16 cellular contexts compared by ENCODE assay signal in genomic region chr4:24999392-25000104, GRCh38. TPM values are rescaled to one million over a fixed set of nuclear protein-coding genes. Genes with fewer than 3 reads are reported as not detected.
A peak's percentile ranks its signal among the peaks of the same experiment; 100 is the strongest.
DNase-seq lines count a peak whose midpoint lies in the region; ATAC-seq and TF ChIP-seq lines count a peak whose summit lies in the region.
"Had no signal": no experiment of that assay in that cellular context is flagged by ENCODE, and none has a peak within 500 bp of the region (broad histone marks: within the 10 kb centered on the region; RNA-seq: fewer than 3 reads in every experiment).

No MANE protein-coding gene starts in this region.

- H3K79me2 ChIP-seq in OCI-LY7 (ENCODE audit: insufficient read depth, low read depth, low read length) (no peaks in the 10 kb centered on the region), smooth muscle cell (ENCODE audit: low read depth) (no peaks in the 10 kb centered on the region)

- peak overlapping the region; percentile 71; the same call in 1 of the 2 replicates for H2AFZ ChIP-seq in OCI-LY7 (ENCODE audit: low read length)
- H2AFZ ChIP-seq in smooth muscle cell (ENCODE audit: low read depth): peak overlapping the region; percentile 27

- no peak overlapping the region for H3K9ac ChIP-seq in smooth muscle cell (ENCODE audit: low read depth)

- H3K9me3 ChIP-seq in OCI-LY7 (ENCODE audit: low read length) (no peaks in the 10 kb centered on the region), smooth muscle cell (replicated peaks; ENCODE audit: low read depth) (no peaks in the 10 kb centered on the region)
- H3K9me3 ChIP-seq: A549, prostate gland had no signal

- BruUV-seq in OCI-LY7 (replicated peaks; lab: Mats Ljungman, UMichigan): no TSS peak

- H4K20me1 ChIP-seq in OCI-LY7 (ENCODE audit: insufficient read depth, low read length) (no peaks in the 10 kb centered on the region), smooth muscle cell (ENCODE audit: low read depth) (no peaks in the 10 kb centered on the region)

- POLR2A ChIA-PET in OCI-LY7 (lab: Charles Lee): no interaction called here

- no peak for TF ChIP-seq CTCF in OCI-LY7 (conservative IDR thresholded peaks at IDR 0.05; ENCODE audit: low read length)
- no peak for TF ChIP-seq CTCF in smooth muscle cell (IDR thresholded peaks at IDR 0.05; ENCODE audit: borderline replicate concordance, insufficient read depth, poor library complexity, severe bottlenecking)

- H3K27ac Mint-ChIP-seq in activated naive CD4-positive, alpha-beta T cell treated with anti-CD3 and anti-CD28 coated beads, Interleukin-2, amount 50 U/mL, for 24 hours: no peak overlapping the region
- H3K27ac Mint-ChIP-seq in activated naive CD4-positive, alpha-beta T cell treated with anti-CD3 and anti-CD28 coated beads, Interleukin-2, amount 50 U/mL, for 72 hours: no peak overlapping the region
- H3K27ac Mint-ChIP-seq: HFFc6 had no signal

- H3K27me3 ChIP-seq in smooth muscle cell (ENCODE audit: low read depth): no peaks in the 10 kb centered on the region

- H3K4me2 ChIP-seq in OCI-LY7 (ENCODE audit: low read length) (peak overlapping the region; percentile 50), smooth muscle cell (peak overlapping the region; percentile 55)
- H3K4me2 ChIP-seq: A549 had no signal

- H3K9me3 Mint-ChIP-seq in activated naive CD4-positive, alpha-beta T cell treated with anti-CD3 and anti-CD28 coated beads, Interleukin-2, amount 50 U/mL, for 24 hours: no peaks in the 10 kb centered on the region
- H3K9me3 Mint-ChIP-seq in activated naive CD4-positive, alpha-beta T cell treated with anti-CD3 and anti-CD28 coated beads, Interleukin-2, amount 50 U/mL, for 72 hours: peaks cover 0 to 5% of the 10 kb centered on the region in 2 donors

- intact Hi-C loops in OCI-LY7 (cut with micrococcal nuclease; ENCODE audit: unreplicated experiment): no loop called here

- no peaks in the 10 kb centered on the region for H3K36me3 Mint-ChIP-seq in activated naive CD4-positive, alpha-beta T cell treated with anti-CD3 and anti-CD28 coated beads, Interleukin-2, amount 50 U/mL, for 24 hours
- no peaks in the 10 kb centered on the region for H3K36me3 Mint-ChIP-seq in activated naive CD4-positive, alpha-beta T cell treated with anti-CD3 and anti-CD28 coated beads, Interleukin-2, amount 50 U/mL, for 72 hours

- H3K27me3 Mint-ChIP-seq in activated naive CD4-positive, alpha-beta T cell treated with anti-CD3 and anti-CD28 coated beads, Interleukin-2, amount 50 U/mL, for 24 hours: peaks cover 2% of the 10 kb centered on the region

- no peaks in the 10 kb centered on the region for H3K9me2 ChIP-seq in OCI-LY7 (ENCODE audit: insufficient read depth, low read length)

- no peak for ATAC-seq in activated naive CD4-positive, alpha-beta T cell treated with anti-CD3 and anti-CD28 coated beads, Interleukin-2, amount 50 U/mL, for 72 hours
- ATAC-seq: A549; activated CD4-positive, CD25-positive, alpha-beta regulatory T cell treated with anti-CD3 and anti-CD28 coated beads, Interleukin-2, amount 50 U/mL, for 24 hours had no signal

- H3K36me3 ChIP-seq in OCI-LY7 (ENCODE audit: insufficient read depth, low read length) (no peaks in the 10 kb centered on the region), smooth muscle cell (ENCODE audit: low read depth) (no peaks in the 10 kb centered on the region)
- H3K36me3 ChIP-seq: prostate gland had no signal

- H3K27ac ChIP-seq in OCI-LY7 (ENCODE audit: low read depth, low read length, poor library complexity, severe bottlenecking): no peak overlapping the region
- no peak overlapping the region for H3K27ac ChIP-seq in smooth muscle cell (ENCODE audit: low read depth)
- H3K27ac ChIP-seq: A549, prostate gland had no signal

- H3K4me3 ChIP-seq in OCI-LY7 (ENCODE audit: low read depth, low read length, poor library complexity, severe bottlenecking): peak overlapping the region; percentile 33
- H3K4me3 ChIP-seq in smooth muscle cell: no peak overlapping the region
- H3K4me3 ChIP-seq: A549, prostate gland had no signal

- peaks cover 10% of the 10 kb centered on the region for H3K4me1 Mint-ChIP-seq in activated naive CD4-positive, alpha-beta T cell treated with anti-CD3 and anti-CD28 coated beads, Interleukin-2, amount 50 U/mL, for 24 hours

- in situ Hi-C loops in ACHN (cut with HindIII; ENCODE audit: low pct_ligation_motif_present, low pct_unique_long_range_greater_than_20kb, low sequenced_read_pairs): no loop called here

- DNase-seq in activated naive CD4-positive, alpha-beta T cell treated with anti-CD3 and anti-CD28 coated beads, Interleukin-2, amount 50 U/mL, for 72 hours (ENCODE audit: low spot score in 2 of 2): no peak
- DNase-seq in OCI-LY7 (ENCODE audit: low spot score): peak; percentile 59
- DNase-seq in islet precursor cell: peak; percentile 69
- DNase-seq in smooth muscle cell (lab: John Stamatoyannopoulos, UW; ENCODE audit: unreplicated experiment): no peak
- no peak for DNase-seq in GM19240 (ENCODE audit: insufficient read length, low spot score)
- no peak for DNase-seq in SIG-M5 treated with dmso at 0.1 percent for 504 hours (lab: John Stamatoyannopoulos, UW; ENCODE audit: unreplicated experiment)
- no peak for DNase-seq in ACHN
- DNase-seq: effector memory CD4-positive, alpha-beta T cell; foreskin fibroblast; HFFc6; NCI-H1436 treated with DMSO at 0.1 percent for 48 hours; NCI-H226 had no signal

- CTCF ChIA-PET in OCI-LY7 (lab: Charles Lee; ENCODE audit: unreplicated experiment): no interaction called here

- peaks cover 8% of the 10 kb centered on the region for H3F3A ChIP-seq in smooth muscle cell (ENCODE audit: low read depth)

- H3K4me1 ChIP-seq in OCI-LY7 (ENCODE audit: insufficient read depth, low read length, poor library complexity, severe bottlenecking) (peaks cover 13% of the 10 kb centered on the region), smooth muscle cell (ENCODE audit: low read depth) (peaks cover 18% of the 10 kb centered on the region)
- H3K4me1 ChIP-seq: A549, prostate gland had no signal

- 18% methylated on average over 8 of the region's 8 CpGs for WGBS in smooth muscle cell (ENCODE audit: low lambda C conversion rate)

- H3K4me3 Mint-ChIP-seq in activated naive CD4-positive, alpha-beta T cell treated with anti-CD3 and anti-CD28 coated beads, Interleukin-2, amount 50 U/mL, for 24 hours: peak overlapping the region; percentile 20
- H3K4me3 Mint-ChIP-seq: HFFc6 had no signal

RNA-seq across cellular contexts. Expression of gene LGI2, which starts 31.2 kb away (rescaled TPM):
- not detected for total RNA-seq in activated naive CD4-positive, alpha-beta T cell treated with anti-CD3 and anti-CD28 coated beads, Interleukin-2, amount 50 U/mL, for 72 hours
- not detected in 2 replicates for total RNA-seq in OCI-LY7 (2014; rRNA removed; shearing (Covaris generic))
- not detected in 2 replicates for total RNA-seq in OCI-LY7 (2022)
- 3.1 and 9.1 TPM in 2 replicates for total RNA-seq in smooth muscle cell
- 2.1 and 9.3 TPM in 2 replicates for polyA plus RNA-seq in smooth muscle cell
- total RNA-seq: HFFc6 had no signal

Comparison
In these comparisons a context has a peak if more than half of its experiments do, and no peak if none do; other contexts are left out.
1. DNase-seq: peak in OCI-LY7 (single experiment) and islet precursor cell (single experiment); none in activated naive CD4-positive, alpha-beta T cell treated with anti-CD3 and anti-CD28 coated beads, Interleukin-2, amount 50 U/mL, for 72 hours (0 of 2), smooth muscle cell (single experiment), GM19240 (single experiment), SIG-M5 treated with dmso at 0.1 percent for 504 hours (single experiment) and ACHN (single experiment).